Comparison of ENCODE assay signal across 1 cellular context in genomic region chr19:50679177-50680125, GRCh38.
TF ChIP-seq lines count a peak whose summit lies in the region.

No MANE protein-coding gene starts in this region.

TF ChIP-seq in WTC11, 78 proteins besides CTCF, POLR2A, EP300 and RAD21 (continued from another document):
- TF ChIP-seq ZBTB43 (CRISPR knock-in tag; IDR thresholded peaks at IDR 0.05) (0 out of 2 replicates have a peak, but pooled peaks have one; percentile 35), NR2C2 (CRISPR knock-in tag; IDR thresholded peaks at IDR 0.05) (no peak), IRF2 (CRISPR knock-in tag; IDR thresholded peaks at IDR 0.05; ENCODE audit: borderline replicate concordance, low read depth) (no peak), SP1 (CRISPR knock-in tag; conservative IDR thresholded peaks at IDR 0.05) (peak; percentile 38; the same call in 1 of the 2 replicates), PRDM15 (CRISPR knock-in tag; IDR thresholded peaks at IDR 0.05) (0 out of 2 replicates have a peak, but pooled peaks have one; percentile 16), TCF7 (CRISPR knock-in tag; IDR thresholded peaks at IDR 0.05; ENCODE audit: low read depth) (0 out of 2 replicates have a peak, but pooled peaks have one; percentile 53), ZNF138 (CRISPR knock-in tag; conservative IDR thresholded peaks at IDR 0.05) (no peak), FOXP1 (CRISPR knock-in tag; IDR thresholded peaks at IDR 0.05; ENCODE audit: borderline replicate concordance) (peak; percentile 71; the same call in 1 of the 2 replicates), NFYB (CRISPR knock-in tag; conservative IDR thresholded peaks at IDR 0.05; ENCODE audit: low read depth) (peak; percentile 99), NFE2L1 (CRISPR knock-in tag; IDR thresholded peaks at IDR 0.05) (peak; percentile 77; the same call in 1 of the 2 replicates), ESRRA (CRISPR knock-in tag; IDR thresholded peaks at IDR 0.05; ENCODE audit: borderline replicate concordance) (no peak), TP53 (CRISPR knock-in tag; IDR thresholded peaks at IDR 0.05) (no peak), ZNF232 (CRISPR knock-in tag; IDR thresholded peaks at IDR 0.05) (0 out of 2 replicates have a peak, but pooled peaks have one; percentile 2), ZNF396 (CRISPR knock-in tag; IDR thresholded peaks at IDR 0.05; ENCODE audit: borderline replicate concordance) (no peak), CREM (CRISPR knock-in tag; IDR thresholded peaks at IDR 0.05) (peak; percentile 92; the same call in 1 of the 2 replicates), ETV6 (CRISPR knock-in tag; IDR thresholded peaks at IDR 0.05) (peak; percentile 75; the same call in 1 of the 2 replicates), E2F4 (CRISPR knock-in tag; IDR thresholded peaks at IDR 0.05; ENCODE audit: borderline replicate concordance, low read depth) (no peak)
TF ChIP-seq in WTC11: peak in this region for 15.
